ENCODE assay signal across 16 cellular contexts in the genomic region with DNA sequence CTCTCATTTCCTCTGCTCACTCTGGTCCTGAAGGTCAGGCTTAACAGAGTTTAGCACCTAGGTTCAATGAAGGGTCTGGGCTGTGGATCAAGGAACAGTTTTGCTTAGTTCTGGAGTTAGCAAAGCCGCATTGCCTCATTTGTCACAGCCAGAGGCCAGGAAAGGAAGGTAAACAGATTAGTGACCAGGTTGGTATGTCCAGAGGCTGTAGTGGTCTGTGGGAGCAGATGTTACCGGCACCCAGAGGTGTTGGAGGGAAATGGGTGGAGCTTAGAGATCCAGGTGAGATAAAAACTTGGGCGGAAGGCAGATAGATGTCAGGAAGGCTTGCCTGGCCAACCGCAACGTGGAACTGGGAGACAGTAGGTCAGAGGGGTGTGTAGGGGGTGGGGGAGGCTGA. TPM values are rescaled to one million over a fixed set of nuclear protein-coding genes. Genes with fewer than 3 reads are reported as not detected.
A peak's percentile ranks its signal among the peaks of the same experiment; 100 is the strongest.
DNase-seq lines count a peak whose midpoint lies in the region; ATAC-seq and TF ChIP-seq lines count a peak whose summit lies in the region.
"Had no signal": no experiment of that assay in that cellular context is flagged by ENCODE, and none has a peak within 500 bp of the region (broad histone marks: within the 10 kb centered on the region; RNA-seq: fewer than 3 reads in every experiment).

No MANE protein-coding gene starts in this region.

- peaks cover 7% of the 10 kb centered on the region for H3K4me1 ChIP-seq in CD8-positive, alpha-beta memory T cell (ENCODE audit: insufficient read depth, low read length)
- H3K4me1 ChIP-seq in body of pancreas (peaks cover 10% of the 10 kb centered on the region), mesendoderm (ENCODE audit: control insufficient read depth, low read depth, low read length) (peaks cover 2% of the 10 kb centered on the region)
- H3K4me1 ChIP-seq: ascending aorta had no signal

- 9 to 26% methylated on average over 5 of the region's 5 CpGs for WGBS in body of pancreas, 2 donors
- no CpG with 5 or more reads among the region's 5 CpGs for WGBS in mesendoderm (ENCODE audit: extremely low coverage, insufficient coverage, low lambda C conversion rate)

- no peaks in the 10 kb centered on the region for H3K27me3 ChIP-seq in CD8-positive, alpha-beta memory T cell (ENCODE audit: insufficient read depth, low read length, poor library complexity, severe bottlenecking)
- H3K27me3 ChIP-seq in body of pancreas (no peaks in the 10 kb centered on the region), mesendoderm (ENCODE audit: insufficient read depth, low read length, poor library complexity) (no peaks in the 10 kb centered on the region)
- H3K27me3 ChIP-seq: ascending aorta, heart left ventricle had no signal

- H3K27me3 Mint-ChIP-seq in CD8-positive, alpha-beta memory T cell = no peaks in the 10 kb centered on the region
- H3K27me3 Mint-ChIP-seq: stimulated activated naive CD8-positive, alpha-beta T cell treated with anti-CD3 and anti-CD28 coated beads, Interleukin-15, Interleukin-2, amounts not matched to agents 100 ng/mL and 50 ng/mL, for 24 hours had no signal

- no peak overlapping the region for H3K4ac ChIP-seq in mesendoderm (ENCODE audit: low read depth, low read length)

- no peak overlapping the region for H2AK5ac ChIP-seq in mesendoderm (ENCODE audit: low read length)

- ATAC-seq in body of pancreas (peak; percentile 66), HG02852 (IDR thresholded peaks at IDR 0.05; ENCODE audit: unreplicated experiment) (no peak)
- ATAC-seq: SK-N-SH treated with all-trans-retinoic acid at 6 μM for 48 hours, WTC11 had no signal

- peak overlapping the region; percentile 57 to 95 (median 88) for H3K27ac Mint-ChIP-seq in CD8-positive, alpha-beta memory T cell
- H3K27ac Mint-ChIP-seq: stimulated activated naive CD8-positive, alpha-beta T cell treated with anti-CD3 and anti-CD28 coated beads, Interleukin-15, Interleukin-2, amounts not matched to agents 100 ng/mL and 50 ng/mL, for 24 hours; WTC11 had no signal

- no peak overlapping the region for H3K27ac ChIP-seq in CD8-positive, alpha-beta memory T cell (ENCODE audit: low read depth, low read length)
- H3K27ac ChIP-seq in body of pancreas (peak overlapping the region in 2 of 4 donors; percentile 38 to 42), mesendoderm (ENCODE audit: low read depth, low read length) (no peak overlapping the region)
- H3K27ac ChIP-seq: ascending aorta had no signal

- no peak overlapping the region for H2BK5ac ChIP-seq in mesendoderm (ENCODE audit: low read length)

- peaks cover 0 to 32% (median 5%) of the 10 kb centered on the region in 3 donors for H3K36me3 Mint-ChIP-seq in CD8-positive, alpha-beta memory T cell

- H3K4me2 ChIP-seq in mesendoderm (ENCODE audit: low read length) = no peak overlapping the region

- H3K4me1 Mint-ChIP-seq in CD8-positive, alpha-beta memory T cell = peaks cover 16 to 20% (median 19%) of the 10 kb centered on the region in 3 donors
- H3K4me1 Mint-ChIP-seq: WTC11 had no signal

- no peak overlapping the region for H3K56ac ChIP-seq in mesendoderm (ENCODE audit: low read length)

- H3K23ac ChIP-seq in mesendoderm (ENCODE audit: low read length) = no peak overlapping the region

- TF ChIP-seq POLR2A in body of pancreas (IDR thresholded peaks at IDR 0.05) = no peak

- peaks cover 8% of the 10 kb centered on the region for H3K36me3 ChIP-seq in CD8-positive, alpha-beta memory T cell (ENCODE audit: insufficient read depth, low read length)
- H3K36me3 ChIP-seq in body of pancreas (replicated peaks in 1 of 2; ENCODE audit: insufficient read depth in 1 of 2, low read depth in 2 of 2) (peaks cover 7 to 10% of the 10 kb centered on the region in 2 donors), mesendoderm (ENCODE audit: control insufficient read depth, insufficient read depth, low read length) (peaks cover 3% of the 10 kb centered on the region)

- H3K18ac ChIP-seq in mesendoderm (ENCODE audit: low read length) = no peak overlapping the region

- H3K9me3 ChIP-seq in CD8-positive, alpha-beta memory T cell (ENCODE audit: low read length) = no peaks in the 10 kb centered on the region
- no peaks in the 10 kb centered on the region for H3K9me3 ChIP-seq in body of pancreas
- H3K9me3 ChIP-seq: ascending aorta, heart left ventricle had no signal

- no peak overlapping the region for H3K4me3 ChIP-seq in CD8-positive, alpha-beta memory T cell (ENCODE audit: low read length)
- H3K4me3 ChIP-seq in body of pancreas = no peak overlapping the region
- no peak overlapping the region for H3K4me3 ChIP-seq in mesendoderm (ENCODE audit: low read length)
- H3K4me3 ChIP-seq: ascending aorta, heart left ventricle had no signal

- TF ChIP-seq CTCF in GM20000 (IDR thresholded peaks at IDR 0.05; ENCODE audit: extremely low read depth, missing control alignments) (no peak), body of pancreas (IDR thresholded peaks at IDR 0.05) (no peak)

- H3K9ac ChIP-seq in mesendoderm (ENCODE audit: low read length) = no peak overlapping the region

- no peaks in the 10 kb centered on the region for H3K79me1 ChIP-seq in mesendoderm (ENCODE audit: low read length)

- H3K79me2 ChIP-seq in mesendoderm (ENCODE audit: control insufficient read depth, insufficient read depth, low read length) = no peaks in the 10 kb centered on the region

- no peak overlapping the region for H4K8ac ChIP-seq in mesendoderm (ENCODE audit: low read depth, low read length)

- POLR2A ChIA-PET in CD8-positive, alpha-beta memory T cell (lab: Charles Lee) = no interaction called here

- CTCF ChIA-PET in CD8-positive, alpha-beta memory T cell (lab: Charles Lee) = no interaction called here

- H3K9me3 Mint-ChIP-seq in CD8-positive, alpha-beta memory T cell = no peaks in the 10 kb centered on the region
- H3K9me3 Mint-ChIP-seq: stimulated activated naive CD8-positive, alpha-beta T cell treated with anti-CD3 and anti-CD28 coated beads, Interleukin-15, Interleukin-2, amounts not matched to agents 100 ng/mL and 50 ng/mL, for 24 hours; WTC11 had no signal

- H2BK15ac ChIP-seq in mesendoderm (replicated peaks; ENCODE audit: low read depth) = no peak overlapping the region

- H4K5ac ChIP-seq in mesendoderm (ENCODE audit: low read length) = no peak overlapping the region

- intact Hi-C loops in body of pancreas (cut with DNase I) = no loop called here

- peak overlapping the region in 4 of 7 donors; percentile 33 to 70 (median 48) for H3K4me3 Mint-ChIP-seq in CD8-positive, alpha-beta memory T cell
- H3K4me3 Mint-ChIP-seq: stimulated activated naive CD8-positive, alpha-beta T cell treated with anti-CD3 and anti-CD28 coated beads, Interleukin-15, Interleukin-2, amounts not matched to agents 100 ng/mL and 50 ng/mL, for 24 hours; WTC11 had no signal

- no peak overlapping the region for H2BK120ac ChIP-seq in mesendoderm (ENCODE audit: low read depth, low read length)

- no peak for DNase-seq in CD8-positive, alpha-beta memory T cell
- DNase-seq in GM20000 (ENCODE audit: low spot score) = peak; percentile 3
- DNase-seq in body of pancreas = peak in 2 of 4 donors; percentile 17 to 22
- DNase-seq in mesendoderm = peak; percentile 60
- DNase-seq in NCI-H2196 treated with DMSO at 0.1 percent for 48 hours (lab: John Stamatoyannopoulos, UW; ENCODE audit: unreplicated experiment) = no peak
- no peak for DNase-seq in pons (ENCODE audit: low spot score)
- DNase-seq: C1 segment of cervical spinal cord; heart left ventricle; NCI-H187; NK-92 treated with Interleukin-12 subunit alpha and Interleukin-12 subunit beta, amount 100 ng/mL, for 24 hours; stimulated activated CD4-positive, alpha-beta T cell treated with anti-CD3 and anti-CD28 coated beads, Interleukin-4, amount 100 ng/mL, for 4 hours had no signal

RNA-seq across cellular contexts. Expression of gene ZMIZ2, which starts 36.6 kb away (rescaled TPM):
- 100 to 1,000 TPM; 119 to 122 TPM for total RNA-seq in CD8-positive, alpha-beta memory T cell
- polyA plus RNA-seq in CD8-positive, alpha-beta memory T cell = 9.8 TPM
- total RNA-seq in body of pancreas = 10 to 100 TPM; 30.9 to 50.4 TPM
- 33.4 TPM for polyA plus RNA-seq in mesendoderm (2013, experiment 1 of 2)
- polyA plus RNA-seq in mesendoderm (2013, experiment 2 of 2) = 34.8 TPM

Comparison
In these comparisons a context has a peak if more than half of its experiments do, and no peak if none do; other contexts are left out.
1. DNase-seq: peak in GM20000 (single experiment) and mesendoderm (single experiment); none in CD8-positive, alpha-beta memory T cell (0 of 5), NCI-H2196 treated with DMSO at 0.1 percent for 48 hours (single experiment) and pons (single experiment).